ENCODE assay signal across 23 cellular contexts in genomic region chr5:107275333-107275732, GRCh38.
"Had no signal": no experiment of that assay in that cellular context is flagged by ENCODE, and none has a peak within 500 bp of the region (broad histone marks: within the 10 kb centered on the region; RNA-seq: fewer than 3 reads in every experiment).

No MANE protein-coding gene starts in this region.

- H3K4me3 Mint-ChIP-seq: activated B cell treated with CpG ODN at 0.5 μM for 24 hours; activated CD4-positive, alpha-beta T cell treated with anti-CD3 and anti-CD28 coated beads, Interleukin-2, amount 10 ng/mL, durations not matched to agents 24 days and 14 days; activated CD8-positive, alpha-beta memory T cell treated with anti-CD3 and anti-CD28 coated beads, Interleukin-2, amount 10 ng/mL, durations not matched to agents 7 days and 5 days; activated naive CD4-positive, alpha-beta T cell treated with anti-CD3 and anti-CD28 coated beads for 36 hours; activated naive CD8-positive, alpha-beta T cell; activated T-cell treated with anti-CD3 and anti-CD28 coated beads, Interleukin-2, amount 50 U/mL, for 4 hours; brain; central memory CD8-positive, alpha-beta T cell; T-helper 17 cell had no signal

- ATAC-seq: activated CD8-positive, alpha-beta memory T cell treated with anti-CD3 and anti-CD28 coated beads, Interleukin-2, amount 10 ng/mL, durations not matched to agents 7 days and 5 days; activated T-cell treated with anti-CD3 and anti-CD28 coated beads, Interleukin-2, amount 50 U/mL, for 4 hours; T-helper 17 cell had no signal

- H3K27ac Mint-ChIP-seq: activated B cell treated with CpG ODN at 0.5 μM for 24 hours; activated CD4-positive, alpha-beta T cell treated with anti-CD3 and anti-CD28 coated beads, Interleukin-2, amount 10 ng/mL, durations not matched to agents 24 days and 14 days; activated CD8-positive, alpha-beta memory T cell treated with anti-CD3 and anti-CD28 coated beads, Interleukin-2, amount 10 ng/mL, durations not matched to agents 7 days and 5 days; activated naive CD4-positive, alpha-beta T cell treated with anti-CD3 and anti-CD28 coated beads for 36 hours; activated naive CD8-positive, alpha-beta T cell; brain; T-helper 17 cell had no signal

- H3K36me3 Mint-ChIP-seq: activated CD8-positive, alpha-beta memory T cell treated with anti-CD3 and anti-CD28 coated beads, Interleukin-2, amount 10 ng/mL, durations not matched to agents 7 days and 5 days; activated naive CD8-positive, alpha-beta T cell; brain had no signal

- H3K4me1 Mint-ChIP-seq: activated B cell treated with CpG ODN at 0.5 μM for 24 hours; activated CD4-positive, alpha-beta T cell treated with anti-CD3 and anti-CD28 coated beads, Interleukin-2, amount 10 ng/mL, durations not matched to agents 24 days and 14 days; activated CD8-positive, alpha-beta memory T cell treated with anti-CD3 and anti-CD28 coated beads, Interleukin-2, amount 10 ng/mL, durations not matched to agents 7 days and 5 days; central memory CD8-positive, alpha-beta T cell had no signal

- H3K27me3 Mint-ChIP-seq: activated naive CD8-positive, alpha-beta T cell; central memory CD8-positive, alpha-beta T cell; T-helper 17 cell had no signal

- H3K9me3 Mint-ChIP-seq: activated B cell treated with CpG ODN at 0.5 μM for 24 hours; activated CD4-positive, alpha-beta T cell treated with anti-CD3 and anti-CD28 coated beads, Interleukin-2, amount 10 ng/mL, durations not matched to agents 24 days and 14 days; activated naive CD4-positive, alpha-beta T cell treated with anti-CD3 and anti-CD28 coated beads for 36 hours; activated T-cell treated with anti-CD3 and anti-CD28 coated beads, Interleukin-2, amount 50 U/mL, for 4 hours; brain; central memory CD8-positive, alpha-beta T cell had no signal

- DNase-seq: activated B cell treated with CpG ODN at 0.5 μM for 24 hours; activated CD4-positive, alpha-beta T cell treated with anti-CD3 and anti-CD28 coated beads for 1 hour; activated CD4-positive, alpha-beta T cell treated with anti-CD3 and anti-CD28 coated beads, Interleukin-2, amount 10 ng/mL, durations not matched to agents 24 days and 14 days; activated CD4-positive, alpha-beta T cell treated with anti-CD3 and anti-CD28 coated beads, Interleukin-2, amount 50 U/mL, for 48 hours; activated CD8-positive, alpha-beta memory T cell treated with anti-CD3 and anti-CD28 coated beads, Interleukin-2, amount 10 ng/mL, durations not matched to agents 7 days and 5 days; activated gamma-delta T cell; activated naive CD4-positive, alpha-beta T cell treated with anti-CD3 and anti-CD28 coated beads for 36 hours; activated T-cell treated with anti-CD3 and anti-CD28 coated beads, Interleukin-2, amount 50 U/mL, for 4 hours; amygdala; Karpas-422; NCI-H1048; NCI-H1930; NCI-H2171; NCI-H2227 treated with DMSO at 0.1 percent for 48 hours; NCI-H446 treated with DMSO at 0.1 percent for 48 hours; NCI-H524 treated with DMSO at 0.1 percent for 48 hours; NCI-H774; SIG-M5; T-helper 17 cell; T-helper 9 cell had no signal
